Comparison of ENCODE assay signal across 9 cellular contexts in the genomic region with DNA sequence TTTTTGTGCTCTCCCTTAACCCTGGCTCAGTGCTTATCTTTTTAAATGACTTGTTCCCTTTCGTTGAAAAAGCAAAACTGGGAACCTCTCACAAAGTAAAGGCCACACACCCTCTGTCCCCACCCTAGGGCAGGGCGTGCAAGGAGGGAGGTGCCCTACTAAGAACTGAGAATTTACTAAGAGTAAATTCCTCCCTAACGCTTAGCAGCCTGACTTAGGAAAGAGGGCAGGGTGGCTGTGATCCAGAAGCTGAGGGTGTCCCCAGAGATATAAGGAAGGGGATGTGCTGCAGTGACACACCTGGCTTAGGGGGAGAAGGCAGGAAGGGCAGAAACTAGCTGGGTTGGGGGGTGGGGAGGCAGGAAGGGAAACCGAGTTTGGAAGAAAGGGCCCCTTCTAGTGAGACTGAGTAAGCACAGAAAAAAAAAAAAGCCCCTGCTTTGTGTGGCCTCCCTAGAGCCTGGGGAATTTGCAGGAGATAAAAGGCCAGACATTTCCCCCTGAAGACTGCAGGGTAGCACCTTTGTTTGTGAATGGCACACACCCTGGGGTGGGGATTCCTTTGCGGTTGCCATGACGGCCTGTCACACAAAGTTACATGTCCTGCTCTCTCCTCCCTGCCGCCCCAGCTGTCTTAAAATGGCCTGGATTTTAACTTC.
DNase-seq lines count a peak whose midpoint lies in the region; ATAC-seq and TF ChIP-seq lines count a peak whose summit lies in the region.
"Had no signal": no experiment of that assay in that cellular context is flagged by ENCODE, and none has a peak within 500 bp of the region (broad histone marks: within the 10 kb centered on the region; RNA-seq: fewer than 3 reads in every experiment).

No MANE protein-coding gene starts in this region.

- in situ Hi-C loops in KBM-7 (cut with MboI; ENCODE audit: low pct_unique_long_range_greater_than_20kb, low sequenced_read_pairs) = no loop called here

- no peak for TF ChIP-seq POLR2A in spleen (IDR thresholded peaks at IDR 0.05)

- H3K27me3 ChIP-seq in HUES64 (ENCODE audit: insufficient read depth, low read length) = no peaks in the 10 kb centered on the region
- no peaks in the 10 kb centered on the region for H3K27me3 ChIP-seq in neural progenitor cell
- H3K27me3 ChIP-seq in spleen (replicated peaks in 1 of 7) = no peaks in the 10 kb centered on the region

- DNase-seq in ecto neural progenitor cell (ENCODE audit: low spot score) (peak; percentile 90), neural progenitor cell (ENCODE audit: low spot score) (peak; percentile 92), spleen (no peak), NCI-H526 treated with DMSO at 0.1 percent for 48 hours (lab: John Stamatoyannopoulos, UW) (no peak), KBM-7 (no peak)
- DNase-seq: activated CD8-positive, alpha-beta memory T cell treated with anti-CD3 and anti-CD28 coated beads, Interleukin-2, amount 50 U/mL, for 4 hours had no signal

- H3K36me3 ChIP-seq in HUES64 (ENCODE audit: insufficient read depth, low read length) (no peaks in the 10 kb centered on the region), neural progenitor cell (no peaks in the 10 kb centered on the region), spleen (no peaks in the 10 kb centered on the region)

- H3K27ac ChIP-seq in HUES64 (ENCODE audit: low read depth, low read length) (peak overlapping the region; percentile 96), neural progenitor cell (peak overlapping the region; percentile 95), spleen (no peak overlapping the region)

- peak overlapping the region; percentile 58 for H3K4me3 Mint-ChIP-seq in neural progenitor cell

- peak overlapping the region; percentile 100 for H3K27ac Mint-ChIP-seq in neural progenitor cell

- intact Hi-C loops in spleen (cut with DNase I; ENCODE audit: low total_unique reads) = no loop called here

- H3K36me3 Mint-ChIP-seq in neural progenitor cell = peaks cover 4% of the 10 kb centered on the region

- peaks cover 25% of the 10 kb centered on the region for H3F3A ChIP-seq in neural progenitor cell (ENCODE audit: low read depth)

- H3K4me3 ChIP-seq in HUES64 (ENCODE audit: low read length) = peak overlapping the region; percentile 17; the same call in 1 of the 2 replicates
- peak overlapping the region; percentile 37 for H3K4me3 ChIP-seq in neural progenitor cell
- H3K4me3 ChIP-seq in spleen = no peak overlapping the region

- H3K9me3 Mint-ChIP-seq in neural progenitor cell = peaks cover 14% of the 10 kb centered on the region

- WGBS in HUES64 = 4% methylated on average over 6 of the region's 7 CpGs
- 40 to 51% (median 44%) methylated on average over 7 of the region's 7 CpGs for WGBS in spleen, 5 donors

- H3K9ac ChIP-seq in HUES64 (ENCODE audit: low read depth, low read length) = peak overlapping the region; percentile 51
- no peak overlapping the region for H3K9ac ChIP-seq in neural progenitor cell

- no peaks in the 10 kb centered on the region for H4K20me1 ChIP-seq in neural progenitor cell (ENCODE audit: low read depth)

- TF ChIP-seq CTCF in neural progenitor cell (IDR thresholded peaks at IDR 0.05) (no peak), spleen (IDR thresholded peaks at IDR 0.05 in 8 of 11, conservative IDR thresholded peaks at IDR 0.05 in 3 of 11) (no peak)

- ATAC-seq in GM19463 (IDR thresholded peaks at IDR 0.05; ENCODE audit: unreplicated experiment) (peak; percentile 46), HG02884 (IDR thresholded peaks at IDR 0.05; ENCODE audit: unreplicated experiment) (no peak)

- H2AFZ ChIP-seq in neural progenitor cell (replicated peaks) = no peak overlapping the region

- no peaks in the 10 kb centered on the region for H3K79me2 ChIP-seq in neural progenitor cell (ENCODE audit: low read depth)

- H3K4me2 ChIP-seq in neural progenitor cell = peak overlapping the region; percentile 77

- H3K4me1 ChIP-seq in HUES64 (ENCODE audit: insufficient read depth, low read length) = peaks cover 73% of the 10 kb centered on the region
- peaks cover 44% of the 10 kb centered on the region for H3K4me1 ChIP-seq in neural progenitor cell
- H3K4me1 ChIP-seq in spleen = no peaks in the 10 kb centered on the region

- H3K9me3 ChIP-seq in HUES64 (ENCODE audit: insufficient read depth, low read depth, low read length) (no peaks in the 10 kb centered on the region), neural progenitor cell (ENCODE audit: low read depth) (no peaks in the 10 kb centered on the region), spleen (no peaks in the 10 kb centered on the region)

- H3K27me3 Mint-ChIP-seq in neural progenitor cell (ENCODE audit: insufficient read depth, low read depth) = peaks cover 9% of the 10 kb centered on the region

- peaks cover 67% of the 10 kb centered on the region for H3K4me1 Mint-ChIP-seq in neural progenitor cell

Comparison
In these comparisons a context has a peak if more than half of its experiments do, and no peak if none do; other contexts are left out.
1. H3K27ac ChIP-seq: peak in HUES64 (single experiment) and neural progenitor cell (single experiment); none in spleen (0 of 8).
2. H3K4me3 ChIP-seq: peak in HUES64 (single experiment) and neural progenitor cell (single experiment); none in spleen (0 of 8).
3. DNase-seq: peak in ecto neural progenitor cell (single experiment) and neural progenitor cell (single experiment); none in spleen (single experiment), NCI-H526 treated with DMSO at 0.1 percent for 48 hours (single experiment) and KBM-7 (single experiment).